In genomic region chr12:43914923-43915468, GRCh38 we compare ENCODE assay signal across 1 cellular context.
TF ChIP-seq lines count a peak whose summit lies in the region.

No MANE protein-coding gene starts in this region.

TF ChIP-seq in HCT116, 20 proteins besides CTCF, POLR2A, EP300 and RAD21 (continued from another document):
- no peak for TF ChIP-seq ZBTB33 (IDR thresholded peaks at IDR 0.05; ENCODE audit: extremely low read depth, insufficient replicate concordance, low read length)
- TF ChIP-seq FOSL1 (IDR thresholded peaks at IDR 0.05; ENCODE audit: low read depth), result no peak
- no peak for TF ChIP-seq YY1 (IDR thresholded peaks at IDR 0.05; ENCODE audit: extremely low read depth, insufficient replicate concordance, low read depth, low read length)
- TF ChIP-seq ZFX (IDR thresholded peaks at IDR 0.05), result no peak
- no peak for TF ChIP-seq MAX (IDR thresholded peaks at IDR 0.05)
- no peak for TF ChIP-seq JUND (IDR thresholded peaks at IDR 0.05)
